Comparison of ENCODE assay signal across 16 cellular contexts in the genomic region with DNA sequence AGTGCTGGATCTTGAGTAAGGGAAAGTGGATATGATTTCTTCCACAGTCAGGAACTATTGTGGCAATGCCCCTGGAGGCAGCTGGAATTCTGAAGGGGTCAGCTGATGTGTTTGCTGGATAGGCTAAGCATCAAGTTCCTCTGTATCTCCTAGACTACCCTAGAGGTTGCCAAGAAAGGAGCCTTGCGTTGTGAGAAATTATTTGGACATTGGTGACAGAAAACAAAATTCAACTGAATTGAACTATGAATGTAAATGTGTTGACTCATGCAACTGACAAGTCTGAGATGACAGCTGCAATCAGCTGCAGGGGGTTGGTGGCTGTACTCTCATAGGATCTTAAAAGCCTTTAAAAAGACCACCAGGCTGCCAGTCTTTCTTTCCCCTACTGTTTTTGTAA.
"Had no signal": no experiment of that assay in that cellular context is flagged by ENCODE, and none has a peak within 500 bp of the region (broad histone marks: within the 10 kb centered on the region; RNA-seq: fewer than 3 reads in every experiment).

No MANE protein-coding gene starts in this region.

- ATAC-seq: esophagus mucosa, mucosa of descending colon, natural killer cell, right lobe of liver had no signal

- H3K27ac ChIP-seq: prostate gland, right lobe of liver, stomach, testis, upper lobe of left lung had no signal

- H3K4me1 Mint-ChIP-seq: natural killer cell had no signal

- H3K9me3 Mint-ChIP-seq: T-helper 2 cell treated with Interferon-gamma antibody and Interleukin-4, amounts not matched to agents 5 μg/mL and 100 μg/mL, for 36 hours had no signal

- DNase-seq: activated CD4-positive, alpha-beta T cell treated with anti-CD3 and anti-CD28 coated beads, Interleukin-2, amount 50 U/mL, for 1 hour; activated CD8-positive, alpha-beta memory T cell treated with anti-CD3 and anti-CD28 coated beads for 24 hours; activated naive CD4-positive, alpha-beta T cell treated with Interleukin-2 at 50 U/mL for 16 hours; anterior cingulate cortex; mucosa of descending colon; natural killer cell; nucleus accumbens; right lobe of liver; stimulated activated CD4-positive, alpha-beta T cell treated with anti-CD3 and anti-CD28 coated beads, Interleukin-12 subunit alpha, Interleukin-12 subunit beta, amount 100 ng/mL, for 4 hours; stimulated activated CD4-positive, alpha-beta T cell treated with anti-CD3 and anti-CD28 coated beads, Interleukin-2, amount 100 ng/mL, for 24 hours; stomach; testis; upper lobe of left lung had no signal

- H3K4me3 ChIP-seq: mucosa of descending colon, prostate gland, right lobe of liver, stomach, testis, upper lobe of left lung had no signal

- H3K4me1 ChIP-seq: prostate gland, right lobe of liver, stomach, testis, upper lobe of left lung had no signal

- H3K4me3 Mint-ChIP-seq: natural killer cell; T-helper 2 cell treated with Interferon-gamma antibody and Interleukin-4, amounts not matched to agents 5 μg/mL and 100 μg/mL, for 36 hours had no signal

- H3K9me3 ChIP-seq: mucosa of descending colon, prostate gland, right lobe of liver, stomach, testis, upper lobe of left lung had no signal

- H3K27me3 ChIP-seq: right lobe of liver, stomach, testis, upper lobe of left lung had no signal

- H3K27ac Mint-ChIP-seq: natural killer cell; T-helper 2 cell treated with Interferon-gamma antibody and Interleukin-4, amounts not matched to agents 5 μg/mL and 100 μg/mL, for 36 hours had no signal

- H3K36me3 Mint-ChIP-seq: natural killer cell had no signal

- H3K36me3 ChIP-seq: prostate gland, right lobe of liver, stomach, upper lobe of left lung had no signal
